In the genomic region with DNA sequence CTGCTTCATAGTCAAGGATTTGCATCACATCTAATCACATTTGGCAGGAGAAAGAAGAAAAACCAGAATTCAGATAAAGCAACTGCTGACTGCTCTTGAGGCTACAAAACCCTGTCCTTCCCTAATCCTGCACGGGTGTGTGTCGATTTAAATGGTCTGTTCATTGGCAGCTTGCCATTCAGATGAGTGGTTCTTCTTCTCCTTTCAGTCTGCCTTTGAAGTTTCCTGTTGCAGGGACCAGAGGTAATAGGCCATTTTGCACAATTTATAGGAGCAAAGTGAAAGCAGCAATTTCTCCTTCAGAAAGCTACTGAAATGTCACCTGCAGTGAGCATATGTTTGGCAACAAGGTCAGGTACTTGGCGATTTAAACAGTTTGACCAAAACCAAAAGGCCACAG, we compare ENCODE assay signal across 12 cellular contexts.
DNase-seq lines count a peak whose midpoint lies in the region; ATAC-seq, FAIRE-seq and TF ChIP-seq lines count a peak whose summit lies in the region.
"Had no signal": no experiment of that assay in that cellular context is flagged by ENCODE, and none has a peak within 500 bp of the region (broad histone marks: within the 10 kb centered on the region; RNA-seq: fewer than 3 reads in every experiment).

No MANE protein-coding gene starts in this region.

- H3K4ac ChIP-seq in H1 (replicated peaks; ENCODE audit: insufficient read length, low read depth, low read length): no peak overlapping the region

- no peak overlapping the region for H3K4me3 Mint-ChIP-seq in type B pancreatic cell
- no peak overlapping the region for H3K4me3 Mint-ChIP-seq in CD4-positive, alpha-beta T cell
- H3K4me3 Mint-ChIP-seq: memory B cell had no signal

- H3K56ac ChIP-seq in H1 (replicated peaks; ENCODE audit: insufficient read length, low read depth, low read length): no peak overlapping the region

- H3K27me3 ChIP-seq in BE2C (no peaks in the 10 kb centered on the region), H1 (replicated peaks in 1 of 4; ENCODE audit: control insufficient read depth in 3 of 4, extremely low read depth in 1 of 4, insufficient read depth in 3 of 4, low read length in 3 of 4) (no peaks in the 10 kb centered on the region)
- H3K27me3 ChIP-seq in CD4-positive, alpha-beta T cell (ENCODE audit: control insufficient read depth, insufficient read depth, low read length): no peaks in the 10 kb centered on the region
- H3K27me3 ChIP-seq: BLaER1 treated with 17β-estradiol and CSF1 and Interleukin-3, amounts not matched to agents 10 nM and 100 nM had no signal

- no peak overlapping the region for H3K27ac Mint-ChIP-seq in type B pancreatic cell
- H3K27ac Mint-ChIP-seq in CD4-positive, alpha-beta T cell: no peak overlapping the region
- H3K27ac Mint-ChIP-seq: memory B cell had no signal

- H2BK15ac ChIP-seq in H1 (ENCODE audit: low read length): no peak overlapping the region

- no peak overlapping the region for H2BK20ac ChIP-seq in H1 (ENCODE audit: low read length)

- H3K4me3 ChIP-seq in BE2C (ENCODE audit: low read depth, low read length) (no peak overlapping the region), H1 (ENCODE audit: extremely low read depth in 1 of 4, insufficient read depth in 2 of 4, low read depth in 3 of 4, low read length in 4 of 4) (no peak overlapping the region), lower leg skin (ENCODE audit: low read depth, poor library complexity, severe bottlenecking) (no peak overlapping the region)
- H3K4me3 ChIP-seq: BLaER1 treated with 17β-estradiol and CSF1 and Interleukin-3, amounts not matched to agents 10 nM and 100 nM; PC-9 had no signal

- H2BK120ac ChIP-seq in H1 (replicated peaks; ENCODE audit: low read depth, low read length): no peak overlapping the region

- H3K36me3 Mint-ChIP-seq in type B pancreatic cell: no peaks in the 10 kb centered on the region
- H3K36me3 Mint-ChIP-seq in CD4-positive, alpha-beta T cell (ENCODE audit: low read depth): no peaks in the 10 kb centered on the region
- H3K36me3 Mint-ChIP-seq: memory B cell had no signal

- no peaks in the 10 kb centered on the region for H3K9me3 Mint-ChIP-seq in type B pancreatic cell
- H3K9me3 Mint-ChIP-seq in CD4-positive, alpha-beta T cell: peaks cover 2% of the 10 kb centered on the region

- no peaks in the 10 kb centered on the region for H3K23me2 ChIP-seq in H1 (ENCODE audit: low read depth, low read length)

- H3K4me1 ChIP-seq in BE2C: peaks cover 9% of the 10 kb centered on the region; the same call in 1 of the 2 replicates
- no peaks in the 10 kb centered on the region for H3K4me1 ChIP-seq in H1 (replicated peaks in 1 of 4; ENCODE audit: control insufficient read depth in 3 of 4, insufficient read depth in 4 of 4, low read length in 3 of 4)

- H4K91ac ChIP-seq in H1 (replicated peaks; ENCODE audit: insufficient read length, low read length): no peak overlapping the region

- ATAC-seq in CD4-positive, alpha-beta T cell (ENCODE audit: poor library complexity): no peak
- ATAC-seq in HG03175 (IDR thresholded peaks at IDR 0.05; ENCODE audit: unreplicated experiment): no peak

- H3K27me3 Mint-ChIP-seq in type B pancreatic cell: no peaks in the 10 kb centered on the region
- H3K27me3 Mint-ChIP-seq in CD4-positive, alpha-beta T cell: no peaks in the 10 kb centered on the region
- H3K27me3 Mint-ChIP-seq: memory B cell had no signal

- intact Hi-C loops in lower leg skin (cut with DNase I; ENCODE audit: low total_unique reads): no loop called here
- intact Hi-C loops in CD4-positive, alpha-beta T cell (cut with DNase I, micrococcal nuclease): no loop called here

- no peak for TF ChIP-seq RAD21 in H1 (IDR thresholded peaks at IDR 0.05 in 1 of 2, conservative IDR thresholded peaks at IDR 0.05 in 1 of 2; ENCODE audit: low read depth in 2 of 2, low read length in 2 of 2)

- no peak overlapping the region for H2BK12ac ChIP-seq in H1 (ENCODE audit: low read depth, low read length)

- H3K4me2 ChIP-seq in H1 (ENCODE audit: insufficient read depth in 1 of 2, low read depth in 2 of 2, low read length in 2 of 2): no peak overlapping the region
- H3K4me2 ChIP-seq: PC-9 had no signal

- TF ChIP-seq POLR2A in H1 (IDR thresholded peaks at IDR 0.05; ENCODE audit: control extremely low read depth in 1 of 2, low read depth in 2 of 2, low read length in 2 of 2) (no peak), lower leg skin (IDR thresholded peaks at IDR 0.05) (no peak)

- no peak overlapping the region for H3K18ac ChIP-seq in H1 (ENCODE audit: extremely low read depth, low read length)

- no peak overlapping the region for H3K14ac ChIP-seq in H1 (ENCODE audit: insufficient read length)

- H4K5ac ChIP-seq in H1 (ENCODE audit: insufficient read length, low read depth, low read length): no peak overlapping the region

- POLR2A ChIA-PET in H1 (lab: Charles Lee; ENCODE audit: partially characterized antibody): no interaction called here
- POLR2A ChIA-PET in CD4-positive, alpha-beta T cell (lab: Charles Lee): no interaction called here

- no peak overlapping the region for H2BK5ac ChIP-seq in H1 (ENCODE audit: low read depth, low read length)

- no peak overlapping the region for H2AK5ac ChIP-seq in H1 (ENCODE audit: low read depth, low read length)

- TF ChIP-seq EP300 in H1 (IDR thresholded peaks at IDR 0.05; ENCODE audit: borderline replicate concordance in 1 of 2, low read depth in 2 of 2, low read length in 2 of 2): no peak

- TF ChIP-seq CTCF in BE2C (IDR thresholded peaks at IDR 0.05; ENCODE audit: low read depth, low read length) (no peak), H1 (IDR thresholded peaks at IDR 0.05; ENCODE audit: control extremely low read depth in 1 of 3, insufficient read depth in 1 of 3, low read depth in 1 of 3, low read length in 3 of 3) (no peak), type B pancreatic cell (conservative IDR thresholded peaks at IDR 0.05) (no peak), lower leg skin (IDR thresholded peaks at IDR 0.05) (no peak)
- no peak for TF ChIP-seq CTCF in CD4-positive, alpha-beta T cell (IDR thresholded peaks at IDR 0.05)

- H3K36me3 ChIP-seq in BE2C (no peaks in the 10 kb centered on the region), H1 (ENCODE audit: control insufficient read depth in 2 of 4, insufficient read depth in 4 of 4, low read length in 3 of 4) (no peaks in the 10 kb centered on the region)
- H3K36me3 ChIP-seq: BLaER1 treated with 17β-estradiol and CSF1 and Interleukin-3, amounts not matched to agents 10 nM and 100 nM had no signal

- CTCF ChIA-PET in H1 (lab: Charles Lee; ENCODE audit: partially characterized antibody): interaction anchor here (0.9 to 1.9 kb wide), 2 partner anchors 11 to 393 kb away, joined by 3 to 5 read pairs; no protein-coding TSS in a partner anchor
- CTCF ChIA-PET in CD4-positive, alpha-beta T cell (lab: Charles Lee): no interaction called here

- DNase-seq in BE2C (peak; percentile 74), KG1 (lab: John Stamatoyannopoulos, UW) (peak; percentile 28), NOMO-1 (lab: John Stamatoyannopoulos, UW; ENCODE audit: unreplicated experiment in 2 of 2) (peak; percentile 66 to 92), H1 (ENCODE audit: low read depth in 1 of 2, low spot score in 2 of 2) (no peak), type B pancreatic cell (ENCODE audit: extremely low spot score, unreplicated experiment) (no peak), lower leg skin (ENCODE audit: low spot score in 2 of 2) (no peak)
- DNase-seq in CD4-positive, alpha-beta T cell: no peak
- DNase-seq: activated T-cell treated with anti-CD3 and anti-CD28 coated beads for 4 hours had no signal

- no peak overlapping the region for H3K27ac ChIP-seq in H1 (ENCODE audit: low read depth, low read length)
- no peak overlapping the region for H3K27ac ChIP-seq in CD4-positive, alpha-beta T cell (ENCODE audit: low read depth, low read length)
- H3K27ac ChIP-seq: BLaER1 treated with 17β-estradiol and CSF1 and Interleukin-3, amounts not matched to agents 10 nM and 100 nM; PC-9 had no signal

- no peaks in the 10 kb centered on the region for H4K20me1 ChIP-seq in H1 (replicated peaks in 1 of 2; ENCODE audit: control insufficient read depth in 1 of 2, insufficient read depth in 2 of 2, low read length in 2 of 2)
- H4K20me1 ChIP-seq: BLaER1 treated with 17β-estradiol and CSF1 and Interleukin-3, amounts not matched to agents 10 nM and 100 nM had no signal

- no peak overlapping the region for H3K9ac ChIP-seq in H1 (replicated peaks in 1 of 4; ENCODE audit: extremely low read depth in 1 of 4, low read depth in 3 of 4, low read length in 3 of 4)
- H3K9ac ChIP-seq: BLaER1 treated with 17β-estradiol and CSF1 and Interleukin-3, amounts not matched to agents 10 nM and 100 nM had no signal

- 87% methylated on average over 3 of the region's 3 CpGs; no CpG with 5 or more reads in 1 of the 2 experiments for WGBS in H1 (ENCODE audit: extremely low coverage in 1 of 2, insufficient coverage in 1 of 2, insufficient read length in 1 of 2, insufficient replicate concordance in 2 of 2, low coverage in 1 of 2, low lambda C conversion rate in 2 of 2, missing lambda C conversion rate in 1 of 2), 2 experiments
- WGBS in lower leg skin, 2 donors: 10 to 12% methylated on average over 3 of the region's 3 CpGs

- peaks cover 7% of the 10 kb centered on the region for H3K4me1 Mint-ChIP-seq in type B pancreatic cell (ENCODE audit: unreplicated experiment)
- H3K4me1 Mint-ChIP-seq in CD4-positive, alpha-beta T cell (ENCODE audit: low read depth): no peaks in the 10 kb centered on the region
- H3K4me1 Mint-ChIP-seq: memory B cell had no signal

- no peak for FAIRE-seq in H1 (lab: Jason Lieb, UNC)

- peak overlapping the region; percentile 91 for H2AFZ ChIP-seq in H1 (ENCODE audit: low read length)
- H2AFZ ChIP-seq: PC-9 had no signal

- H3K23ac ChIP-seq in H1 (ENCODE audit: insufficient read length): no peak overlapping the region

- H3K79me2 ChIP-seq in H1 (ENCODE audit: control insufficient read depth in 1 of 2, insufficient read depth in 2 of 2, low read length in 2 of 2): no peaks in the 10 kb centered on the region

- H3K79me1 ChIP-seq in H1 (ENCODE audit: low read depth, low read length): no peaks in the 10 kb centered on the region

- H4K8ac ChIP-seq in H1 (ENCODE audit: extremely low read depth, insufficient read depth, low read length): no peak overlapping the region

- no peaks in the 10 kb centered on the region for H3K9me3 ChIP-seq in BE2C
- H3K9me3 ChIP-seq in H1 (ENCODE audit: insufficient read depth in 2 of 2, low read depth in 1 of 2, low read length in 1 of 2): no peaks in the 10 kb centered on the region
- H3K9me3 ChIP-seq in CD4-positive, alpha-beta T cell (ENCODE audit: control insufficient read depth, low read length): no peaks in the 10 kb centered on the region
- H3K9me3 ChIP-seq: BLaER1 treated with 17β-estradiol and CSF1 and Interleukin-3, amounts not matched to agents 10 nM and 100 nM had no signal

TF ChIP-seq in H1, 55 proteins besides CTCF, POLR2A, EP300 and RAD21 (continues in another document):
- TF ChIP-seq KDM5A (IDR thresholded peaks at IDR 0.05; ENCODE audit: low read length) (no peak), CEBPB (IDR thresholded peaks at IDR 0.05; ENCODE audit: low read depth, low read length) (no peak), ZNF274 (IDR thresholded peaks at IDR 0.05; ENCODE audit: borderline replicate concordance, extremely low read depth, low read length) (no peak), SP1 (IDR thresholded peaks at IDR 0.05; ENCODE audit: low read depth, low read length) (no peak), GTF2F1 (IDR thresholded peaks at IDR 0.05; ENCODE audit: borderline replicate concordance, low read depth, low read length) (no peak), SIRT6 (IDR thresholded peaks at IDR 0.05; ENCODE audit: low read length) (no peak)

Comparison
In these comparisons a context has a peak if more than half of its experiments do, and no peak if none do; other contexts are left out.
1. DNase-seq: peak in BE2C (single experiment), KG1 (single experiment) and NOMO-1 (2 of 2); none in H1 (0 of 2), type B pancreatic cell (single experiment), lower leg skin (0 of 2) and CD4-positive, alpha-beta T cell (0 of 10).